In the genomic region with DNA sequence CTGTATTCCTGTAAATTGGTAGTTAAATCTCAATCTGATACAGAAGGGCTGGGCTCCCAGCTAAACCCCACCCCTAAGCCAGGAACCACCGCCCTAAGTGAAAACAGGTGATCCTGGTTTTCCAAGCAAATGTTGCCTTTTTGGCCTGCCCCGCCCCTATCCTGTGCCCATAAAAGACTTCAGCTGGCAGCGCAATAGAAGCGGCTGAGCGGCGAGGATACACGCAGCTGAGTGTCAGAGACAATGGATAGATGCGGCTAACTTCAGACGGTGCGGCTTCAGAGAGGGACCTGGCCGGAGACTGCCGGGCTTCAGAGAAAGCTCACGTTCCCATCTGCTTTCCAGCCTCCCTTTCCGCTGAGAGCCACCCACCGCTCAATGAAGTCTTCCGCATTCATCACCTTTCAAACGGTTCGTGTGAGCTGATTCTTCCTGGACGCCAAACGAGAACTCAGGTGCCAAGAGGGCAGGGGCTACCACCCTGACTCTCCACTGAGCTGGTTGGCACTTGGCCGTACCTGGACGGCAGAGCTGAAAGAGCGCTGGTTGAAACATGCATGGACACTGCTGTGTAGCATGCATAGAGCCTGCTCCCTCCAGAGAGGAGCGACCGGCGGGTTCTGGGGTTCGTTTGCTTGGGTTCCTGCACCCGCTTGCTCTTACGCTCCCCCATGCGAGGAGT, we compare ENCODE assay signal across 14 cellular contexts. TPM values are rescaled to one million over a fixed set of nuclear protein-coding genes. Genes with fewer than 3 reads are reported as not detected.
DNase-seq lines count a peak whose midpoint lies in the region; ATAC-seq and TF ChIP-seq lines count a peak whose summit lies in the region.
"Had no signal": no experiment of that assay in that cellular context is flagged by ENCODE, and none has a peak within 500 bp of the region (broad histone marks: within the 10 kb centered on the region; RNA-seq: fewer than 3 reads in every experiment).

No MANE protein-coding gene starts in this region.

- WGBS in smooth muscle cell (ENCODE audit: low lambda C conversion rate) = 43% methylated on average over 30 of the region's 30 CpGs

- H3K27me3 Mint-ChIP-seq in WTC11 (ENCODE audit: low read depth) = peaks cover 18% of the 10 kb centered on the region

- POLR2A ChIA-PET in WTC11 (lab: Charles Lee) = no interaction called here

- no peaks in the 10 kb centered on the region for H4K20me1 ChIP-seq in smooth muscle cell (ENCODE audit: low read depth)

- ATAC-seq in WTC11 (peak; percentile 93), HG02973 (IDR thresholded peaks at IDR 0.05; ENCODE audit: unreplicated experiment) (no peak), HG02759 (IDR thresholded peaks at IDR 0.05; ENCODE audit: unreplicated experiment) (no peak)
- ATAC-seq: effector memory CD8-positive, alpha-beta T cell had no signal

- no peaks in the 10 kb centered on the region for H3K36me3 ChIP-seq in smooth muscle cell (ENCODE audit: low read depth)
- H3K36me3 ChIP-seq: adrenal gland had no signal

- DNase-seq in NCI-H2227 (lab: John Stamatoyannopoulos, UW; ENCODE audit: unreplicated experiment) = peak; percentile 13
- DNase-seq in NCI-H2227 treated with DMSO at 0.1 percent for 48 hours (lab: John Stamatoyannopoulos, UW) = no peak
- DNase-seq in WTC11 (ENCODE audit: low spot score) = peak; percentile 47
- DNase-seq in kidney tubule cell (ENCODE audit: low spot score) = peak; percentile 8
- no peak for DNase-seq in smooth muscle cell (lab: John Stamatoyannopoulos, UW; ENCODE audit: unreplicated experiment)
- no peak for DNase-seq in NCI-H2107 treated with DMSO at 0.1 percent for 48 hours (lab: John Stamatoyannopoulos, UW; ENCODE audit: unreplicated experiment)
- DNase-seq: activated CD8-positive, alpha-beta memory T cell treated with anti-CD3 and anti-CD28 coated beads for 24 hours; effector memory CD8-positive, alpha-beta T cell; KG1; NCI-H446 treated with DMSO at 0.1 percent for 48 hours had no signal

- TF ChIP-seq CTCF in WTC11 (IDR thresholded peaks at IDR 0.05) = no peak
- TF ChIP-seq CTCF in smooth muscle cell (IDR thresholded peaks at IDR 0.05; ENCODE audit: borderline replicate concordance, insufficient read depth, poor library complexity, severe bottlenecking) = no peak

- peaks cover 11% of the 10 kb centered on the region for H3K4me1 Mint-ChIP-seq in WTC11

- peak overlapping the region; percentile 68 for H3K4me2 ChIP-seq in smooth muscle cell

- peak overlapping the region; percentile 8 for H3K4me3 ChIP-seq in smooth muscle cell
- H3K4me3 ChIP-seq: adrenal gland had no signal

- no peak overlapping the region for H2AFZ ChIP-seq in smooth muscle cell (ENCODE audit: low read depth)

- no peak overlapping the region for H3K9ac ChIP-seq in smooth muscle cell (ENCODE audit: low read depth)

- CTCF ChIA-PET in WTC11 (lab: Charles Lee) = interaction anchor here (0.8 to 1.4 kb wide), 11 partner anchors 11 to 719 kb away, joined by 3 to 9 read pairs (median 4); no protein-coding TSS in a partner anchor

- H3K4me3 Mint-ChIP-seq in WTC11 = peak overlapping the region; percentile 69
- H3K4me3 Mint-ChIP-seq: effector memory CD8-positive, alpha-beta T cell; T-helper 1 cell treated with Interleukin-12 subunit alpha and Interleukin-12 subunit beta and Interleukin-4 antibody, amounts not matched to agents 30 μg/mL and 1 μg/mL, for 36 hours had no signal

- H3K4me1 ChIP-seq in smooth muscle cell (ENCODE audit: low read depth) = no peaks in the 10 kb centered on the region
- H3K4me1 ChIP-seq: adrenal gland had no signal

- H3K27me3 ChIP-seq in smooth muscle cell (ENCODE audit: low read depth) = peaks cover 15% of the 10 kb centered on the region

- H3F3A ChIP-seq in smooth muscle cell (ENCODE audit: low read depth) = no peaks in the 10 kb centered on the region

- H3K27ac Mint-ChIP-seq in WTC11 = no peak overlapping the region
- H3K27ac Mint-ChIP-seq: effector memory CD8-positive, alpha-beta T cell; T-helper 1 cell treated with Interleukin-12 subunit alpha and Interleukin-12 subunit beta and Interleukin-4 antibody, amounts not matched to agents 30 μg/mL and 1 μg/mL, for 36 hours had no signal

- no peaks in the 10 kb centered on the region for H3K9me3 ChIP-seq in smooth muscle cell (replicated peaks; ENCODE audit: low read depth)
- H3K9me3 ChIP-seq: adrenal gland had no signal

- H3K9me3 Mint-ChIP-seq in WTC11 = peaks cover 7% of the 10 kb centered on the region
- H3K9me3 Mint-ChIP-seq: effector memory CD8-positive, alpha-beta T cell; T-helper 1 cell treated with Interleukin-12 subunit alpha and Interleukin-12 subunit beta and Interleukin-4 antibody, amounts not matched to agents 30 μg/mL and 1 μg/mL, for 36 hours had no signal

- no peak overlapping the region for H3K27ac ChIP-seq in smooth muscle cell (ENCODE audit: low read depth)
- H3K27ac ChIP-seq: adrenal gland had no signal

- no peaks in the 10 kb centered on the region for H3K36me3 Mint-ChIP-seq in WTC11

- no peaks in the 10 kb centered on the region for H3K79me2 ChIP-seq in smooth muscle cell (ENCODE audit: low read depth)

TF ChIP-seq in WTC11, 78 proteins besides CTCF, POLR2A, EP300 and RAD21:
- TF ChIP-seq RELA (CRISPR knock-in tag; IDR thresholded peaks at IDR 0.05; ENCODE audit: borderline replicate concordance) = no peak
- no peak for TF ChIP-seq ATF1 (CRISPR knock-in tag; IDR thresholded peaks at IDR 0.05)
- TF ChIP-seq JAZF1 (CRISPR knock-in tag; IDR thresholded peaks at IDR 0.05) = no peak
- TF ChIP-seq TCF7 (CRISPR knock-in tag; IDR thresholded peaks at IDR 0.05; ENCODE audit: low read depth) = no peak
- TF ChIP-seq ZNF317 (CRISPR knock-in tag; IDR thresholded peaks at IDR 0.05; ENCODE audit: borderline replicate concordance, low read depth) = no peak
- TF ChIP-seq, protein P1, sequence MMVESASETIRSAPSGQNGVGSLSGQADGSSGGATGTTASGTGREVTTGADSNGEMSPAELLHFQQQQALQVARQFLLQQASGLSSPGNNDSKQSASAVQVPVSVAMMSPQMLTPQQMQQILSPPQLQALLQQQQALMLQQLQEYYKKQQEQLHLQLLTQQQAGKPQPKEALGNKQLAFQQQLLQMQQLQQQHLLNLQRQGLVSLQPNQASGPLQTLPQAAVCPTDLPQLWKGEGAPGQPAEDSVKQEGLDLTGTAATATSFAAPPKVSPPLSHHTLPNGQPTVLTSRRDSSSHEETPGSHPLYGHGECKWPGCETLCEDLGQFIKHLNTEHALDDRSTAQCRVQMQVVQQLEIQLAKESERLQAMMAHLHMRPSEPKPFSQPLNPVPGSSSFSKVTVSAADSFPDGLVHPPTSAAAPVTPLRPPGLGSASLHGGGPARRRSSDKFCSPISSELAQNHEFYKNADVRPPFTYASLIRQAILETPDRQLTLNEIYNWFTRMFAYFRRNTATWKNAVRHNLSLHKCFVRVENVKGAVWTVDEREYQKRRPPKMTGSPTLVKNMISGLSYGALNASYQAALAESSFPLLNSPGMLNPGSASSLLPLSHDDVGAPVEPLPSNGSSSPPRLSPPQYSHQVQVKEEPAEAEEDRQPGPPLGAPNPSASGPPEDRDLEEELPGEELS (CRISPR knock-in tag; IDR thresholded peaks at IDR 0.05) = no peak
- TF ChIP-seq ESRRA (CRISPR knock-in tag; IDR thresholded peaks at IDR 0.05; ENCODE audit: borderline replicate concordance) = no peak
- TF ChIP-seq MYBL2 (CRISPR knock-in tag; IDR thresholded peaks at IDR 0.05) = no peak
- TF ChIP-seq ZNF416 (CRISPR knock-in tag; IDR thresholded peaks at IDR 0.05) = no peak
- TF ChIP-seq, protein P2, sequence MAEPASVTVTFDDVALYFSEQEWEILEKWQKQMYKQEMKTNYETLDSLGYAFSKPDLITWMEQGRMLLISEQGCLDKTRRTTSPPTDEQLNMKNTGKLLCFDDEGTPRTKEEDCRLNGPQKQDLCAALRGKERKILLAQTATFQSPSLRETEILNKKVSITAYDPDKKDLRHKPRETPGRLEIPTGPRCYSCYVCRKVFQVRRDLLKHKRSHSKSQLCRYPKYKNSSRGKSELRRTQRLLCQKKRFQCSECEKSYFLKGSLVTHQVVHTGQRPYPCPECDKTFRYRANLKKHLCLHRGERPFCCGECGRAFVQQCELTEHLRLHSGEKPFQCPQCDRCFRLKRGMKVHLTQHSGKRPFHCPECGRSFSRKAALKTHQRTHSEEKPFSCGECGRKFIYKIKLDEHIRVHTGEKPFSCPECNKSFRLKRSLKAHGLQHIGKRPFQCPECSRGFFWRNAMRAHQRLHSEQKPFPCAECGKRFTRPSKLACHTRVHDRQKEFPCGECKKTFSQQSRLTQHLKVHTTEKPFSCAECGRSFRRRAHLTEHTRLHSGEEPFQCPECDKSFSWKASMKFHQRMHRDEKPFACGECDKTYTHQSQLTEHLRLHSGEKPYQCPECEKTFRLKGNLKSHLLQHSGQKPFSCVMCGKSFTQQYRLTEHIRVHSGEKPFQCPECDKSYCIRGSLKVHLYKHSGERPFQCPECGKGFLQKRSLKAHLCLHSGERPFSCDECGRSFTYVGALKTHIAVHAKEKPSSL (CRISPR knock-in tag; conservative IDR thresholded peaks at IDR 0.05) = no peak
- no peak for TF ChIP-seq FOXJ3 (CRISPR knock-in tag; IDR thresholded peaks at IDR 0.05; ENCODE audit: borderline replicate concordance)

RNA-seq across cellular contexts. Expression of a gene that starts 49.5 kb away (rescaled TPM):
- total RNA-seq in WTC11 (2021) (31.5 to 36.4 TPM (median 35.2 TPM) in 3 replicates), smooth muscle cell (21.5 and 30.7 TPM in 2 replicates)
- 149 and 168 TPM in 2 replicates for polyA plus RNA-seq in smooth muscle cell

Comparison
In these comparisons a context has a peak if more than half of its experiments do, and no peak if none do; other contexts are left out.
1. DNase-seq: peak in NCI-H2227 (single experiment), WTC11 (single experiment) and kidney tubule cell (single experiment); none in NCI-H2227 treated with DMSO at 0.1 percent for 48 hours (single experiment), smooth muscle cell (single experiment) and NCI-H2107 treated with DMSO at 0.1 percent for 48 hours (single experiment).